ENCODE assay signal across 34 cellular contexts in the genomic region with DNA sequence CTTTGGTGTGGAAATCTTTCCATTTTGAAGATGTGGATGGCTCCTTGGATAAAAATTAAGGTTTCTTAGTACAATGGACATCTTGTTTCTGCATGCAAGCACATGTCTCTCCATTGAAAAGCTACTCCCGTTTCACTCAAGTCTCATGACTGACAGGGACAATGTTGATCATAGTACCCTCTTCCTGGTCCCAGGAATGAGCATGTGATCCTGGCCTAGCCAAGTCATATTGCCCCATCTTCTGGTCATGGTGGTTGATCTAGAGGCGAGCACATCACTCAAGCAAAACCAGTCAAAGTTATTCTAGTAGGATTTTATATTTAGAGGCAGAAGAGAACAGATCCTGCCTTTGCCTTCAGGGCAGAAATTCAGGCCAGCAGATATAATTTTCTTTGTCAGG. TPM values are rescaled to one million over a fixed set of nuclear protein-coding genes. Genes with fewer than 3 reads are reported as not detected.
"Had no signal": no experiment of that assay in that cellular context is flagged by ENCODE, and none has a peak within 500 bp of the region (broad histone marks: within the 10 kb centered on the region; RNA-seq: fewer than 3 reads in every experiment).

No MANE protein-coding gene starts in this region.

- H3K9me3 ChIP-seq: esophagus squamous epithelium had no signal

- H3K4me3 ChIP-seq: esophagus squamous epithelium had no signal

- H3K36me3 ChIP-seq: brain microvascular endothelial cell, esophagus squamous epithelium, WERI-Rb-1 had no signal

- H3K4me1 ChIP-seq: esophagus squamous epithelium had no signal

- FAIRE-seq: astrocyte, colon, frontal cortex had no signal

- DNase-seq: activated B cell treated with CpG ODN at 0.5 μM for 24 hours; activated CD4-positive, alpha-beta T cell treated with anti-CD3 and anti-CD28 coated beads for 48 hours; activated CD4-positive, alpha-beta T cell treated with anti-CD3 and anti-CD28 coated beads, Interleukin-2, amount 50 U/mL, for 1 hour; activated CD4-positive, alpha-beta T cell treated with anti-CD3 and anti-CD28 coated beads, Interleukin-2, amount 50 U/mL, for 48 hours; activated CD8-positive, alpha-beta memory T cell treated with anti-CD3 and anti-CD28 coated beads for 24 hours; activated CD8-positive, alpha-beta T cell treated with anti-CD3 and anti-CD28 coated beads for 36 hours; activated effector memory CD4-positive, alpha-beta T cell treated with Interleukin-2 at 50 U/mL for 16 hours; activated gamma-delta T cell treated with Interleukin-2 at 50 U/mL for 16 hours; activated naive CD4-positive, alpha-beta T cell treated with anti-CD3 and anti-CD28 coated beads, Interleukin-2, amount 50 U/mL, for 16 hours; activated naive CD4-positive, alpha-beta T cell treated with Interleukin-2 at 50 U/mL for 16 hours; activated T-cell treated with anti-CD3 and anti-CD28 coated beads, Interleukin-2, amount 50 U/mL, for 4 hours; amniotic stem cell; anterior cingulate cortex; brain microvascular endothelial cell; caudate nucleus; cortex of kidney; dermis blood vessel endothelial cell; effector CD4-positive, alpha-beta T cell; effector memory CD8-positive, alpha-beta T cell; esophagus squamous epithelium; head of caudate nucleus; T-helper 1 cell; T-helper 17 cell; T1000; WERI-Rb-1 had no signal

- ATAC-seq: activated CD4-positive, CD25-positive, alpha-beta regulatory T cell treated with anti-CD3 and anti-CD28 coated beads, Interleukin-2, amount 50 U/mL, for 24 hours; activated CD8-positive, alpha-beta T cell treated with anti-CD3 and anti-CD28 coated beads for 36 hours; activated T-cell treated with anti-CD3 and anti-CD28 coated beads, Interleukin-2, amount 50 U/mL, for 4 hours; activated T-helper 17 cell treated with anti-CD3 and anti-CD28 coated beads, Interleukin-2, amount 50 U/mL, for 72 hours; effector memory CD8-positive, alpha-beta T cell; T-helper 17 cell had no signal

- H3K27ac ChIP-seq: brain microvascular endothelial cell, epithelial cell of prostate, esophagus squamous epithelium, WERI-Rb-1 had no signal

- H3K27me3 ChIP-seq: brain microvascular endothelial cell, esophagus squamous epithelium had no signal

RNA-seq across cellular contexts. Expression of a gene that starts 12.2 kb away (rescaled TPM):
- total RNA-seq: activated B cell treated with CpG ODN at 0.5 μM for 24 hours; activated CD8-positive, alpha-beta T cell treated with anti-CD3 and anti-CD28 coated beads for 36 hours; activated T-cell treated with anti-CD3 and anti-CD28 coated beads, Interleukin-2, amount 50 U/mL, for 4 hours; activated T-helper 17 cell treated with anti-CD3 and anti-CD28 coated beads, Interleukin-2, amount 50 U/mL, for 72 hours; astrocyte; chondrocyte; dermis blood vessel endothelial cell; fibroblast of lung; fibroblast of villous mesenchyme; T-helper 17 cell had no signal
- polyA plus RNA-seq: fibroblast of lung had no signal
